22 cellular contexts compared by ENCODE assay signal in genomic region chr17:6503641-6504195, GRCh38. TPM values are rescaled to one million over a fixed set of nuclear protein-coding genes. Genes with fewer than 3 reads are reported as not detected.
"Had no signal": no experiment of that assay in that cellular context is flagged by ENCODE, and none has a peak within 500 bp of the region (broad histone marks: within the 10 kb centered on the region; RNA-seq: fewer than 3 reads in every experiment).

No MANE protein-coding gene starts in this region.

- H3K9ac ChIP-seq: KMS-11 had no signal

- H3K9me3 ChIP-seq: ascending aorta, Peyer's patch had no signal

- H3K4me1 ChIP-seq: ascending aorta, Peyer's patch had no signal

- H3K36me3 ChIP-seq: ascending aorta, Peyer's patch had no signal

- H3K27me3 ChIP-seq: ascending aorta, Peyer's patch had no signal

- DNase-seq: activated CD4-positive, alpha-beta T cell treated with anti-CD3 and anti-CD28 coated beads for 48 hours; activated CD4-positive, alpha-beta T cell treated with anti-CD3 and anti-CD28 coated beads, Interleukin-2, amount 50 U/mL, for 4 hours; activated CD4-positive, CD25-positive, alpha-beta regulatory T cell treated with anti-CD3 and anti-CD28 coated beads, Interleukin-2, amount 50 U/mL, for 72 hours; activated CD8-positive, alpha-beta memory T cell treated with anti-CD3 and anti-CD28 coated beads, Interleukin-2, amount 50 U/mL, for 48 hours; activated CD8-positive, alpha-beta T cell treated with anti-CD3 and anti-CD28 coated beads, Interleukin-2, amount 10 ng/mL, durations not matched to agents 7 days and 5 days; activated effector memory CD4-positive, alpha-beta T cell treated with Interleukin-2 at 50 U/mL for 16 hours; activated naive CD4-positive, alpha-beta T cell; activated T-cell treated with anti-CD3 and anti-CD28 coated beads, Interleukin-2, amount 50 U/mL, for 1 hour; MV-4-11; NCI-H1092 treated with DMSO at 0.1 percent for 48 hours; NCI-H1417 treated with DMSO at 0.1 percent for 48 hours; NCI-H1694; NCI-H2029; NCI-H2107; NCI-H2171 treated with DMSO at 0.1 percent for 48 hours; NCI-H510A treated with DMSO at 0.1 percent for 48 hours; NCI-H69; SHP77 treated with DMSO at 0.1 percent for 48 hours had no signal

- H3K4me2 ChIP-seq: KMS-11 had no signal

- H3K27ac ChIP-seq: ascending aorta, KMS-11, Peyer's patch had no signal

- H3K4me3 ChIP-seq: ascending aorta, Peyer's patch had no signal

- ATAC-seq: activated CD8-positive, alpha-beta T cell treated with anti-CD3 and anti-CD28 coated beads, Interleukin-2, amount 10 ng/mL, durations not matched to agents 7 days and 5 days; WTC11 had no signal

RNA-seq across cellular contexts. Expression of gene PIMREG, which starts 59.5 kb away (rescaled TPM):
- total RNA-seq: ascending aorta had no signal
